Comparison of ENCODE assay signal across 1 cellular context in the genomic region with DNA sequence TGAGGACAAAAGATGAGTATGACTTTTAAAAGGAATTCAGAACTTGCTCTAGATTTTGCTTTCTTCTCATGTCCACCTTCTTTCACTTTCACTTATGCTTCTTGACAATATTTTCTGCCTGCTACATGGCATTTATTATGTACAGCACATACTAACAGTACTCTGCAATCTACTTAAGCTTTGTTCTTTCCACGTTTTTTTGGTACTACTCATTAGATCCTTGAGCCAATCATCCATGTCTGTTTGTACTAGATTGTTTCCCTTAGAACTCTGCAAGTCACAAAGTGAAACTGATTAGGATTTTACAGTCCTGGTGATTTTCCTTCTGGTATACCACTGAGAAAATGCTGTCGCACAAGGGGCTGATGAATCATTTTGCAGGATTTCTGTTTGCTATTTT.
TF ChIP-seq lines count a peak whose summit lies in the region.

No MANE protein-coding gene starts in this region.

TF ChIP-seq in HepG2, 621 proteins besides CTCF, POLR2A, EP300 and RAD21 (continued from another document):
- TF ChIP-seq, protein P1, sequence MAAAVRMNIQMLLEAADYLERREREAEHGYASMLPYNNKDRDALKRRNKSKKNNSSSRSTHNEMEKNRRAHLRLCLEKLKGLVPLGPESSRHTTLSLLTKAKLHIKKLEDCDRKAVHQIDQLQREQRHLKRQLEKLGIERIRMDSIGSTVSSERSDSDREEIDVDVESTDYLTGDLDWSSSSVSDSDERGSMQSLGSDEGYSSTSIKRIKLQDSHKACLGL (CRISPR knock-in tag; IDR thresholded peaks at IDR 0.05) = no peak
- TF ChIP-seq, protein P2, sequence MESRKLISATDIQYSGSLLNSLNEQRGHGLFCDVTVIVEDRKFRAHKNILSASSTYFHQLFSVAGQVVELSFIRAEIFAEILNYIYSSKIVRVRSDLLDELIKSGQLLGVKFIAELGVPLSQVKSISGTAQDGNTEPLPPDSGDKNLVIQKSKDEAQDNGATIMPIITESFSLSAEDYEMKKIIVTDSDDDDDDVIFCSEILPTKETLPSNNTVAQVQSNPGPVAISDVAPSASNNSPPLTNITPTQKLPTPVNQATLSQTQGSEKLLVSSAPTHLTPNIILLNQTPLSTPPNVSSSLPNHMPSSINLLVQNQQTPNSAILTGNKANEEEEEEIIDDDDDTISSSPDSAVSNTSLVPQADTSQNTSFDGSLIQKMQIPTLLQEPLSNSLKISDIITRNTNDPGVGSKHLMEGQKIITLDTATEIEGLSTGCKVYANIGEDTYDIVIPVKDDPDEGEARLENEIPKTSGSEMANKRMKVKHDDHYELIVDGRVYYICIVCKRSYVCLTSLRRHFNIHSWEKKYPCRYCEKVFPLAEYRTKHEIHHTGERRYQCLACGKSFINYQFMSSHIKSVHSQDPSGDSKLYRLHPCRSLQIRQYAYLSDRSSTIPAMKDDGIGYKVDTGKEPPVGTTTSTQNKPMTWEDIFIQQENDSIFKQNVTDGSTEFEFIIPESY (CRISPR knock-in tag; IDR thresholded peaks at IDR 0.05) = no peak
- TF ChIP-seq, protein P3, sequence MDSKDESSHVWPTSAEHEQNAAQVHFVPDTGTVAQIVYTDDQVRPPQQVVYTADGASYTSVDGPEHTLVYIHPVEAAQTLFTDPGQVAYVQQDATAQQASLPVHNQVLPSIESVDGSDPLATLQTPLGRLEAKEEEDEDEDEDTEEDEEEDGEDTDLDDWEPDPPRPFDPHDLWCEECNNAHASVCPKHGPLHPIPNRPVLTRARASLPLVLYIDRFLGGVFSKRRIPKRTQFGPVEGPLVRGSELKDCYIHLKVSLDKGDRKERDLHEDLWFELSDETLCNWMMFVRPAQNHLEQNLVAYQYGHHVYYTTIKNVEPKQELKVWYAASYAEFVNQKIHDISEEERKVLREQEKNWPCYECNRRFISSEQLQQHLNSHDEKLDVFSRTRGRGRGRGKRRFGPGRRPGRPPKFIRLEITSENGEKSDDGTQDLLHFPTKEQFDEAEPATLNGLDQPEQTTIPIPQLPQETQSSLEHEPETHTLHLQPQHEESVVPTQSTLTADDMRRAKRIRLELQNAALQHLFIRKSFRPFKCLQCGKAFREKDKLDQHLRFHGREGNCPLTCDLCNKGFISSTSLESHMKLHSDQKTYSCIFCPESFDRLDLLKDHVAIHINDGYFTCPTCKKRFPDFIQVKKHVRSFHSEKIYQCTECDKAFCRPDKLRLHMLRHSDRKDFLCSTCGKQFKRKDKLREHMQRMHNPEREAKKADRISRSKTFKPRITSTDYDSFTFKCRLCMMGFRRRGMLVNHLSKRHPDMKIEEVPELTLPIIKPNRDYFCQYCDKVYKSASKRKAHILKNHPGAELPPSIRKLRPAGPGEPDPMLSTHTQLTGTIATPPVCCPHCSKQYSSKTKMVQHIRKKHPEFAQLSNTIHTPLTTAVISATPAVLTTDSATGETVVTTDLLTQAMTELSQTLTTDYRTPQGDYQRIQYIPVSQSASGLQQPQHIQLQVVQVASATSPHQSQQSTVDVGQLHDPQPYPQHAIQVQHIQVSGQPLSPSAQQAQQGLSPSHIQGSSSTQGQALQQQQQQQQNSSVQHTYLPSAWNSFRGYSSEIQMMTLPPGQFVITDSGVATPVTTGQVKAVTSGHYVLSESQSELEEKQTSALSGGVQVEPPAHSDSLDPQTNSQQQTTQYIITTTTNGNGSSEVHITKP (CRISPR knock-in tag; IDR thresholded peaks at IDR 0.05; ENCODE audit: low read depth) = no peak
- TF ChIP-seq NFKB2 (CRISPR knock-in tag; IDR thresholded peaks at IDR 0.05; ENCODE audit: borderline replicate concordance) (no peak), ZNF510 (CRISPR knock-in tag; IDR thresholded peaks at IDR 0.05; ENCODE audit: low read depth) (no peak), NR2F1 (CRISPR knock-in tag; IDR thresholded peaks at IDR 0.05) (no peak), ZNF124 (CRISPR knock-in tag; IDR thresholded peaks at IDR 0.05) (no peak), ZSCAN29 (CRISPR knock-in tag; conservative IDR thresholded peaks at IDR 0.05) (no peak)
- TF ChIP-seq, protein P4, sequence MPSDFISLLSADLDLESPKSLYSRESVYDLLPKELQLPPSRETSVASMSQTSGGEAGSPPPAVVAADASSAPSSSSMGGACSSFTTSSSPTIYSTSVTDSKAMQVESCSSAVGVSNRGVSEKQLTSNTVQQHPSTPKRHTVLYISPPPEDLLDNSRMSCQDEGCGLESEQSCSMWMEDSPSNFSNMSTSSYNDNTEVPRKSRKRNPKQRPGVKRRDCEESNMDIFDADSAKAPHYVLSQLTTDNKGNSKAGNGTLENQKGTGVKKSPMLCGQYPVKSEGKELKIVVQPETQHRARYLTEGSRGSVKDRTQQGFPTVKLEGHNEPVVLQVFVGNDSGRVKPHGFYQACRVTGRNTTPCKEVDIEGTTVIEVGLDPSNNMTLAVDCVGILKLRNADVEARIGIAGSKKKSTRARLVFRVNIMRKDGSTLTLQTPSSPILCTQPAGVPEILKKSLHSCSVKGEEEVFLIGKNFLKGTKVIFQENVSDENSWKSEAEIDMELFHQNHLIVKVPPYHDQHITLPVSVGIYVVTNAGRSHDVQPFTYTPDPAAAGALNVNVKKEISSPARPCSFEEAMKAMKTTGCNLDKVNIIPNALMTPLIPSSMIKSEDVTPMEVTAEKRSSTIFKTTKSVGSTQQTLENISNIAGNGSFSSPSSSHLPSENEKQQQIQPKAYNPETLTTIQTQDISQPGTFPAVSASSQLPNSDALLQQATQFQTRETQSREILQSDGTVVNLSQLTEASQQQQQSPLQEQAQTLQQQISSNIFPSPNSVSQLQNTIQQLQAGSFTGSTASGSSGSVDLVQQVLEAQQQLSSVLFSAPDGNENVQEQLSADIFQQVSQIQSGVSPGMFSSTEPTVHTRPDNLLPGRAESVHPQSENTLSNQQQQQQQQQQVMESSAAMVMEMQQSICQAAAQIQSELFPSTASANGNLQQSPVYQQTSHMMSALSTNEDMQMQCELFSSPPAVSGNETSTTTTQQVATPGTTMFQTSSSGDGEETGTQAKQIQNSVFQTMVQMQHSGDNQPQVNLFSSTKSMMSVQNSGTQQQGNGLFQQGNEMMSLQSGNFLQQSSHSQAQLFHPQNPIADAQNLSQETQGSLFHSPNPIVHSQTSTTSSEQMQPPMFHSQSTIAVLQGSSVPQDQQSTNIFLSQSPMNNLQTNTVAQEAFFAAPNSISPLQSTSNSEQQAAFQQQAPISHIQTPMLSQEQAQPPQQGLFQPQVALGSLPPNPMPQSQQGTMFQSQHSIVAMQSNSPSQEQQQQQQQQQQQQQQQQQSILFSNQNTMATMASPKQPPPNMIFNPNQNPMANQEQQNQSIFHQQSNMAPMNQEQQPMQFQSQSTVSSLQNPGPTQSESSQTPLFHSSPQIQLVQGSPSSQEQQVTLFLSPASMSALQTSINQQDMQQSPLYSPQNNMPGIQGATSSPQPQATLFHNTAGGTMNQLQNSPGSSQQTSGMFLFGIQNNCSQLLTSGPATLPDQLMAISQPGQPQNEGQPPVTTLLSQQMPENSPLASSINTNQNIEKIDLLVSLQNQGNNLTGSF (CRISPR knock-in tag; IDR thresholded peaks at IDR 0.05) = no peak
- TF ChIP-seq, protein P5, sequence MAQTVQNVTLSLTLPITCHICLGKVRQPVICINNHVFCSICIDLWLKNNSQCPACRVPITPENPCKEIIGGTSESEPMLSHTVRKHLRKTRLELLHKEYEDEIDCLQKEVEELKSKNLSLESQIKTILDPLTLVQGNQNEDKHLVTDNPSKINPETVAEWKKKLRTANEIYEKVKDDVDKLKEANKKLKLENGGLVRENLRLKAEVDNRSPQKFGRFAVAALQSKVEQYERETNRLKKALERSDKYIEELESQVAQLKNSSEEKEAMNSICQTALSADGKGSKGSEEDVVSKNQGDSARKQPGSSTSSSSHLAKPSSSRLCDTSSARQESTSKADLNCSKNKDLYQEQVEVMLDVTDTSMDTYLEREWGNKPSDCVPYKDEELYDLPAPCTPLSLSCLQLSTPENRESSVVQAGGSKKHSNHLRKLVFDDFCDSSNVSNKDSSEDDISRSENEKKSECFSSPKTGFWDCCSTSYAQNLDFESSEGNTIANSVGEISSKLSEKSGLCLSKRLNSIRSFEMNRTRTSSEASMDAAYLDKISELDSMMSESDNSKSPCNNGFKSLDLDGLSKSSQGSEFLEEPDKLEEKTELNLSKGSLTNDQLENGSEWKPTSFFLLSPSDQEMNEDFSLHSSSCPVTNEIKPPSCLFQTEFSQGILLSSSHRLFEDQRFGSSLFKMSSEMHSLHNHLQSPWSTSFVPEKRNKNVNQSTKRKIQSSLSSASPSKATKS (CRISPR knock-in tag; IDR thresholded peaks at IDR 0.05) = no peak
- TF ChIP-seq, protein P6, sequence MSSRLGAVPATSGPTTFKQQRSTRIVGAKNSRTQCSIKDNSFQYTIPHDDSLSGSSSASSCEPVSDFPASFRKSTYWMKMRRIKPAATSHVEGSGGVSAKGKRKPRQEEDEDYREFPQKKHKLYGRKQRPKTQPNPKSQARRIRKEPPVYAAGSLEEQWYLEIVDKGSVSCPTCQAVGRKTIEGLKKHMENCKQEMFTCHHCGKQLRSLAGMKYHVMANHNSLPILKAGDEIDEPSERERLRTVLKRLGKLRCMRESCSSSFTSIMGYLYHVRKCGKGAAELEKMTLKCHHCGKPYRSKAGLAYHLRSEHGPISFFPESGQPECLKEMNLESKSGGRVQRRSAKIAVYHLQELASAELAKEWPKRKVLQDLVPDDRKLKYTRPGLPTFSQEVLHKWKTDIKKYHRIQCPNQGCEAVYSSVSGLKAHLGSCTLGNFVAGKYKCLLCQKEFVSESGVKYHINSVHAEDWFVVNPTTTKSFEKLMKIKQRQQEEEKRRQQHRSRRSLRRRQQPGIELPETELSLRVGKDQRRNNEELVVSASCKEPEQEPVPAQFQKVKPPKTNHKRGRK (CRISPR knock-in tag; IDR thresholded peaks at IDR 0.05) = no peak
